ENCODE assay signal across 17 cellular contexts in the genomic region with DNA sequence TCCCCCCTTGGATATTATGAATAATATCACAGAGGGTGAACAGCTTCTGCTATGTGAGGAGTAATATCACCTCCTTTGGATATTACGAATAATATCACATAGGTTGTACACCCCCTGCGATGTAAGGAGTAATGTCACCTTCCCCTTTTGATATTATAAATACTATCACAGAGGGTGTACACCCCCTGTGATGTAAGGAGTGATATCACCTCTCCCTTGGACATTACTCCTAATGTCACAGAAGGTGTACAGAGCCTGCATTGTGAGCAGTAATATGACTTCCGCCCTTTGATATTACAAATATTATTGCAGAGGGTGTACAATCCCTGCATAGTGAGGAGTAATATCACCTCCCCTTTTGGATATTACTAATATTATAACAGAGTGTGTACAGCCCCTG. TPM values are rescaled to one million over a fixed set of nuclear protein-coding genes. Genes with fewer than 3 reads are reported as not detected.
A peak's percentile ranks its signal among the peaks of the same experiment; 100 is the strongest.
DNase-seq lines count a peak whose midpoint lies in the region; ATAC-seq, FAIRE-seq and TF ChIP-seq lines count a peak whose summit lies in the region.
"Had no signal": no experiment of that assay in that cellular context is flagged by ENCODE, and none has a peak within 500 bp of the region (broad histone marks: within the 10 kb centered on the region; RNA-seq: fewer than 3 reads in every experiment).

No MANE protein-coding gene starts in this region.

- CTCF ChIA-PET in activated CD8-positive, alpha-beta T cell treated with anti-CD3 and anti-CD28 coated beads, Interleukin-2, amount 10 ng/mL, durations not matched to agents 7 days and 5 days (lab: Charles Lee) = no interaction called here
- CTCF ChIA-PET in GM12878 (lab: Yijun Ruan, JAX) = no interaction called here

- ATAC-seq in activated T-cell treated with anti-CD3 and anti-CD28 coated beads, Interleukin-2, amount 50 U/mL, for 72 hours (replicated peaks in 1 of 2) = peak; percentile 26 to 31
- peak; percentile 31 for ATAC-seq in activated CD8-positive, alpha-beta T cell treated with anti-CD3 and anti-CD28 coated beads, Interleukin-2, amount 10 ng/mL, durations not matched to agents 7 days and 5 days
- no peak for ATAC-seq in GM12878
- ATAC-seq in HG03025 (IDR thresholded peaks at IDR 0.05; ENCODE audit: low FRiP score, unreplicated experiment) = no peak

- DNase-seq in activated T-cell treated with anti-CD3 and anti-CD28 coated beads, Interleukin-2, amount 50 U/mL, for 72 hours = no peak
- DNase-seq in activated T-cell treated with anti-CD3 and anti-CD28 coated beads, Interleukin-2, amount 50 U/mL, for 24 hours = no peak
- DNase-seq in activated CD8-positive, alpha-beta T cell treated with anti-CD3 and anti-CD28 coated beads, Interleukin-2, amount 10 ng/mL, durations not matched to agents 7 days and 5 days = no peak
- no peak for DNase-seq in GM12878 (ENCODE audit: low read depth, low spot score)
- DNase-seq in urothelium cell line (ENCODE audit: low spot score) = no peak
- DNase-seq in right atrium auricular region (ENCODE audit: low spot score) = no peak
- DNase-seq: C1 segment of cervical spinal cord; Calu3; CD4-positive, alpha-beta T cell; DMS 273 treated with DMSO at 0.1 percent for 48 hours; GOT3 had no signal

- 81% methylated on average over 3 of the region's 3 CpGs for WGBS in GM12878 (ENCODE audit: insufficient coverage, insufficient replicate concordance, low lambda C conversion rate, missing lambda C conversion rate)

- H3K27me3 ChIP-seq in GM12878 (replicated peaks in 1 of 2; ENCODE audit: control insufficient read depth in 2 of 2, insufficient read depth in 2 of 2, low read length in 1 of 2) = no peaks in the 10 kb centered on the region
- H3K27me3 ChIP-seq in right atrium auricular region = no peaks in the 10 kb centered on the region

- POLR2A ChIA-PET in activated CD8-positive, alpha-beta T cell treated with anti-CD3 and anti-CD28 coated beads, Interleukin-2, amount 10 ng/mL, durations not matched to agents 7 days and 5 days (lab: Charles Lee) = no interaction called here
- POLR2A ChIA-PET in GM12878 (lab: Charles Lee) = no interaction called here

- no peak for TF ChIP-seq EP300 in GM12878 (IDR thresholded peaks at IDR 0.05; ENCODE audit: borderline replicate concordance in 1 of 2, control insufficient read depth in 1 of 2, low read depth in 2 of 2, low read length in 2 of 2)

- no peak overlapping the region for H3K4me2 ChIP-seq in GM12878 (ENCODE audit: control insufficient read depth, insufficient read depth)

- SMC1A ChIA-PET in GM12878 (lab: Charles Lee; ENCODE audit: uncharacterized antibody, unreplicated experiment) = no interaction called here

- intact Hi-C loops in GM12878 (cut with micrococcal nuclease; ENCODE audit: unreplicated experiment) = no loop called here

- H3K36me3 ChIP-seq in GM12878 (ENCODE audit: control insufficient read depth in 2 of 2, insufficient read depth in 2 of 2, low read length in 1 of 2) (no peaks in the 10 kb centered on the region), right atrium auricular region (no peaks in the 10 kb centered on the region)
- H3K36me3 ChIP-seq: HAP-1 had no signal

- no peaks in the 10 kb centered on the region for H3K4me1 Mint-ChIP-seq in activated T-cell treated with anti-CD3 and anti-CD28 coated beads, Interleukin-2, amount 50 U/mL, for 72 hours (ENCODE audit: low read depth)
- no peaks in the 10 kb centered on the region for H3K4me1 Mint-ChIP-seq in activated T-cell treated with anti-CD3 and anti-CD28 coated beads, Interleukin-2, amount 50 U/mL, for 24 hours (ENCODE audit: low read depth)
- H3K4me1 Mint-ChIP-seq in activated CD8-positive, alpha-beta T cell treated with anti-CD3 and anti-CD28 coated beads, Interleukin-2, amount 10 ng/mL, durations not matched to agents 7 days and 5 days (ENCODE audit: low read depth) = no peaks in the 10 kb centered on the region
- H3K4me1 Mint-ChIP-seq: B cell had no signal

- no peak for TF ChIP-seq RAD21 in GM12878 (IDR thresholded peaks at IDR 0.05; ENCODE audit: insufficient read depth, low read depth, low read length)

- BruUV-seq in GM12878 (replicated peaks; lab: Mats Ljungman, UMichigan) = no TSS peak

- no peaks in the 10 kb centered on the region for H3K27me3 Mint-ChIP-seq in activated T-cell treated with anti-CD3 and anti-CD28 coated beads, Interleukin-2, amount 50 U/mL, for 72 hours (ENCODE audit: low read depth)
- no peaks in the 10 kb centered on the region for H3K27me3 Mint-ChIP-seq in activated T-cell treated with anti-CD3 and anti-CD28 coated beads, Interleukin-2, amount 50 U/mL, for 24 hours
- no peaks in the 10 kb centered on the region for H3K27me3 Mint-ChIP-seq in activated CD8-positive, alpha-beta T cell treated with anti-CD3 and anti-CD28 coated beads, Interleukin-2, amount 10 ng/mL, durations not matched to agents 7 days and 5 days (ENCODE audit: low read depth)

- H3K9ac ChIP-seq in GM12878 (ENCODE audit: control insufficient read depth, insufficient read depth, low read length) = no peak overlapping the region

- H3K9me3 ChIP-seq in GM12878 (replicated peaks; ENCODE audit: control insufficient read depth, insufficient read depth, low read length) = no peaks in the 10 kb centered on the region
- H3K9me3 ChIP-seq in right atrium auricular region = no peaks in the 10 kb centered on the region
- H3K9me3 ChIP-seq: HAP-1 had no signal

- FAIRE-seq in GM12878 (lab: Jason Lieb, UNC) = no peak
- FAIRE-seq in urothelium cell line (lab: Jason Lieb, UNC) = peak; percentile 9
- FAIRE-seq: A204.1, GM12891 had no signal

- no peak overlapping the region for H3K27ac Mint-ChIP-seq in activated T-cell treated with anti-CD3 and anti-CD28 coated beads, Interleukin-2, amount 50 U/mL, for 72 hours
- no peak overlapping the region for H3K27ac Mint-ChIP-seq in activated T-cell treated with anti-CD3 and anti-CD28 coated beads, Interleukin-2, amount 50 U/mL, for 24 hours
- no peak overlapping the region for H3K27ac Mint-ChIP-seq in activated CD8-positive, alpha-beta T cell treated with anti-CD3 and anti-CD28 coated beads, Interleukin-2, amount 10 ng/mL, durations not matched to agents 7 days and 5 days
- H3K27ac Mint-ChIP-seq: B cell; CD4-positive, alpha-beta T cell had no signal

- RAD21 ChIA-PET in GM12878 (lab: Charles Lee; ENCODE audit: unreplicated experiment) = no interaction called here

- H3K36me3 Mint-ChIP-seq in activated T-cell treated with anti-CD3 and anti-CD28 coated beads, Interleukin-2, amount 50 U/mL, for 72 hours (ENCODE audit: insufficient read depth in 2 of 2) = no peaks in the 10 kb centered on the region
- no peaks in the 10 kb centered on the region for H3K36me3 Mint-ChIP-seq in activated T-cell treated with anti-CD3 and anti-CD28 coated beads, Interleukin-2, amount 50 U/mL, for 24 hours (ENCODE audit: low read depth)
- no peaks in the 10 kb centered on the region for H3K36me3 Mint-ChIP-seq in activated CD8-positive, alpha-beta T cell treated with anti-CD3 and anti-CD28 coated beads, Interleukin-2, amount 10 ng/mL, durations not matched to agents 7 days and 5 days (ENCODE audit: low read depth)

- H3K27ac ChIP-seq in GM12878 (ENCODE audit: control insufficient read depth, insufficient read depth) (no peak overlapping the region), right atrium auricular region (no peak overlapping the region)

- TF ChIP-seq POLR2A in GM12878 (IDR thresholded peaks at IDR 0.05; ENCODE audit: low read depth, low read length) = no peak

- in situ Hi-C loops in GM12878 (cut with MboI) = no loop called here

- H3K4me1 ChIP-seq in GM12878 (ENCODE audit: control insufficient read depth, insufficient read depth, low read length) = no peaks in the 10 kb centered on the region
- H3K4me1 ChIP-seq in right atrium auricular region = no peaks in the 10 kb centered on the region
- H3K4me1 ChIP-seq: HAP-1 had no signal

- H2AFZ ChIP-seq in GM12878 (ENCODE audit: control insufficient read depth, low read depth, low read length) = no peak overlapping the region

- H3K79me2 ChIP-seq in GM12878 (ENCODE audit: control insufficient read depth, insufficient read depth, low read length) = no peaks in the 10 kb centered on the region

- H3K4me3 Mint-ChIP-seq in activated T-cell treated with anti-CD3 and anti-CD28 coated beads, Interleukin-2, amount 50 U/mL, for 72 hours = no peak overlapping the region
- H3K4me3 Mint-ChIP-seq in activated T-cell treated with anti-CD3 and anti-CD28 coated beads, Interleukin-2, amount 50 U/mL, for 24 hours = no peak overlapping the region
- H3K4me3 Mint-ChIP-seq in activated CD8-positive, alpha-beta T cell treated with anti-CD3 and anti-CD28 coated beads, Interleukin-2, amount 10 ng/mL, durations not matched to agents 7 days and 5 days = no peak overlapping the region
- H3K4me3 Mint-ChIP-seq: B cell; CD4-positive, alpha-beta T cell had no signal

- TF ChIP-seq CTCF in GM12878 (IDR thresholded peaks at IDR 0.05 in 2 of 3, conservative IDR thresholded peaks at IDR 0.05 in 1 of 3; ENCODE audit: control insufficient read depth in 2 of 3, extremely low read depth in 1 of 3, insufficient read depth in 1 of 3, low read depth in 3 of 3, low read length in 3 of 3) (no peak), right atrium auricular region (IDR thresholded peaks at IDR 0.05) (no peak)

- no peak overlapping the region for H3K4me3 ChIP-seq in GM12878
- no peak overlapping the region for H3K4me3 ChIP-seq in right atrium auricular region
- H3K4me3 ChIP-seq: HAP-1 had no signal

- H4K20me1 ChIP-seq in GM12878 (ENCODE audit: control insufficient read depth, insufficient read depth) = no peaks in the 10 kb centered on the region

- no peaks in the 10 kb centered on the region for H3K9me3 Mint-ChIP-seq in activated T-cell treated with anti-CD3 and anti-CD28 coated beads, Interleukin-2, amount 50 U/mL, for 72 hours
- H3K9me3 Mint-ChIP-seq in activated T-cell treated with anti-CD3 and anti-CD28 coated beads, Interleukin-2, amount 50 U/mL, for 24 hours = no peaks in the 10 kb centered on the region
- H3K9me3 Mint-ChIP-seq in activated CD8-positive, alpha-beta T cell treated with anti-CD3 and anti-CD28 coated beads, Interleukin-2, amount 10 ng/mL, durations not matched to agents 7 days and 5 days (ENCODE audit: insufficient read depth) = no peaks in the 10 kb centered on the region
- H3K9me3 Mint-ChIP-seq: CD4-positive, alpha-beta T cell had no signal

RNA-seq across cellular contexts. Expression of gene TMEM225B, which starts 9.2 kb away (rescaled TPM):
- total RNA-seq in activated T-cell treated with anti-CD3 and anti-CD28 coated beads, Interleukin-2, amount 50 U/mL, for 72 hours = 1 to 10 TPM; 2.5 to 4.3 TPM
- 1 to 10 TPM; 1.2 to 1.4 TPM for total RNA-seq in activated CD8-positive, alpha-beta T cell treated with anti-CD3 and anti-CD28 coated beads, Interleukin-2, amount 10 ng/mL, durations not matched to agents 7 days and 5 days
- 1.1 and 1.9 TPM in 2 replicates for total RNA-seq in GM12878 (2013; cell fraction: nucleolus; rRNA removed)
- total RNA-seq in GM12878 (2014; rRNA removed) = 0.60 and 0.62 TPM in 2 replicates
- 0.23 and 0.31 TPM in 2 replicates for total RNA-seq in GM12878 (2014; rRNA removed; fragmentation: Illumina TruSeq; extraction: Trizol)
- 0.26 and 0.45 TPM in 2 replicates for total RNA-seq in GM12878 (2021)
- polyA plus RNA-seq in GM12878 (2011; ENCODE audit: low read depth) = 0.60 TPM
- polyA plus RNA-seq in GM12878 (2011; rRNA removed) = 1.4 and 1.9 TPM in 2 replicates
- 1.3 TPM in 2 replicates for polyA plus RNA-seq in GM12878 (2011; cell fraction: cytosol; rRNA removed)
- 2.0 and 5.1 TPM in 2 replicates for polyA plus RNA-seq in GM12878 (2011; cell fraction: nucleus; rRNA removed)
- 0.62 and 0.68 TPM in 2 replicates for polyA plus RNA-seq in GM12878 (2012)
- 0.22 TPM in 1 of 2 replicates, not detected in the other for polyA plus RNA-seq in GM12878 (2014; fragmentation: Illumina TruSeq; extraction: Trizol)
- polyA plus RNA-seq in GM12878 (2014; fragmentation: Nextera tagmentation; extraction: Ambion mirVana) = under 1 TPM; 0.31 to 0.55 TPM
- polyA plus RNA-seq in GM12878 (2014; rRNA removed) = 0.11 and 0.85 TPM in 2 replicates
- polyA plus RNA-seq in GM12878 (2016; fragmentation: Nextera tagmentation; extraction: Ambion mirVana) = under 1 TPM; 0.27 to 0.55 TPM
- polyA minus RNA-seq in GM12878 (2011; rRNA and poly(A)+ RNA removed) = 0.67 and 1.4 TPM in 2 replicates
- polyA minus RNA-seq in GM12878 (2011; cell fraction: cytosol; rRNA and poly(A)+ RNA removed) = not detected in 2 replicates
- polyA minus RNA-seq in GM12878 (2011; cell fraction: nucleus; rRNA and poly(A)+ RNA removed) = 0.36 TPM in 1 of 2 replicates, not detected in the other
- total RNA-seq in right atrium auricular region = not detected
- total RNA-seq: Calu3, HT1080 had no signal

RNA-seq across cellular contexts. Expression of gene ZSCAN25, which starts 27.9 kb away (rescaled TPM):
- 10 to 100 TPM; 32.4 to 35.6 TPM for total RNA-seq in activated T-cell treated with anti-CD3 and anti-CD28 coated beads, Interleukin-2, amount 50 U/mL, for 72 hours
- 10 to 100 TPM; 34.8 to 36.3 TPM for total RNA-seq in activated CD8-positive, alpha-beta T cell treated with anti-CD3 and anti-CD28 coated beads, Interleukin-2, amount 10 ng/mL, durations not matched to agents 7 days and 5 days
- 50.8 and 54.7 TPM in 2 replicates for total RNA-seq in GM12878 (2013; cell fraction: nucleolus; rRNA removed)
- total RNA-seq in GM12878 (2014; rRNA removed) = 11.1 and 11.4 TPM in 2 replicates
- total RNA-seq in GM12878 (2014; rRNA removed; fragmentation: Illumina TruSeq; extraction: Trizol) = 8.0 and 8.3 TPM in 2 replicates
- total RNA-seq in GM12878 (2021) = 11.4 and 14.5 TPM in 2 replicates
- polyA plus RNA-seq in GM12878 (2011; ENCODE audit: low read depth) = 4.1 TPM
- 14.9 and 15.6 TPM in 2 replicates for polyA plus RNA-seq in GM12878 (2011; rRNA removed)
- polyA plus RNA-seq in GM12878 (2011; cell fraction: cytosol; rRNA removed) = 14.0 and 15.4 TPM in 2 replicates
- polyA plus RNA-seq in GM12878 (2011; cell fraction: nucleus; rRNA removed) = 22.0 and 25.2 TPM in 2 replicates
- polyA plus RNA-seq in GM12878 (2012) = 5.0 and 6.6 TPM in 2 replicates
- 4.7 and 6.4 TPM in 2 replicates for polyA plus RNA-seq in GM12878 (2014; fragmentation: Illumina TruSeq; extraction: Trizol)
- under 1 TPM; 0.79 to 0.98 TPM for polyA plus RNA-seq in GM12878 (2014; fragmentation: Nextera tagmentation; extraction: Ambion mirVana)
- 8.8 and 9.5 TPM in 2 replicates for polyA plus RNA-seq in GM12878 (2014; rRNA removed)
- 10 to 100 TPM in 1 of 2 experiments, 1 to 10 TPM in 1; 9.8 to 10.1 TPM for polyA plus RNA-seq in GM12878 (2016; fragmentation: Nextera tagmentation; extraction: Ambion mirVana)
- polyA minus RNA-seq in GM12878 (2011; rRNA and poly(A)+ RNA removed) = 36.6 and 51.0 TPM in 2 replicates
- 5.3 and 6.4 TPM in 2 replicates for polyA minus RNA-seq in GM12878 (2011; cell fraction: cytosol; rRNA and poly(A)+ RNA removed)
- 29.3 and 56.6 TPM in 2 replicates for polyA minus RNA-seq in GM12878 (2011; cell fraction: nucleus; rRNA and poly(A)+ RNA removed)
- total RNA-seq in right atrium auricular region = 1 to 10 TPM; 6.0 to 6.1 TPM

RNA-seq across cellular contexts. Expression of gene ZNF655, which starts 30.4 kb away (rescaled TPM):
- 10 to 100 TPM; 87.8 to 94.1 TPM for total RNA-seq in activated T-cell treated with anti-CD3 and anti-CD28 coated beads, Interleukin-2, amount 50 U/mL, for 72 hours
- 100 to 1,000 TPM; 101 to 108 TPM for total RNA-seq in activated CD8-positive, alpha-beta T cell treated with anti-CD3 and anti-CD28 coated beads, Interleukin-2, amount 10 ng/mL, durations not matched to agents 7 days and 5 days
- 323 and 325 TPM in 2 replicates for total RNA-seq in GM12878 (2013; cell fraction: nucleolus; rRNA removed)
- total RNA-seq in GM12878 (2014; rRNA removed) (54.3 and 57.2 TPM in 2 replicates), GM12878 (2014; rRNA removed; fragmentation: Illumina TruSeq; extraction: Trizol) (52.9 and 54.2 TPM in 2 replicates), GM12878 (2021) (43.7 and 43.8 TPM in 2 replicates), right atrium auricular region (10 to 100 TPM; 36.2 to 41.9 TPM)
- polyA plus RNA-seq in GM12878 (2011; ENCODE audit: low read depth) = 24.4 TPM
- polyA plus RNA-seq in GM12878 (2011; rRNA removed) (107 and 133 TPM in 2 replicates), GM12878 (2014; fragmentation: Illumina TruSeq; extraction: Trizol) (61.2 and 80.1 TPM in 2 replicates), GM12878 (2014; fragmentation: Nextera tagmentation; extraction: Ambion mirVana) (10 to 100 TPM; 14.5 to 21.4 TPM), GM12878 (2014; rRNA removed) (75.1 and 76.0 TPM in 2 replicates), GM12878 (2016; fragmentation: Nextera tagmentation; extraction: Ambion mirVana) (10 to 100 TPM; 52.1 to 52.7 TPM)
- 71.5 and 86.9 TPM in 2 replicates for polyA plus RNA-seq in GM12878 (2011; cell fraction: cytosol; rRNA removed)
- polyA plus RNA-seq in GM12878 (2011; cell fraction: nucleus; rRNA removed) = 173 and 184 TPM in 2 replicates
- 34.9 and 40.6 TPM in 2 replicates for polyA plus RNA-seq in GM12878 (2012)
- 76.9 and 90.5 TPM in 2 replicates for polyA minus RNA-seq in GM12878 (2011; rRNA and poly(A)+ RNA removed)
- 22.1 and 28.3 TPM in 2 replicates for polyA minus RNA-seq in GM12878 (2011; cell fraction: cytosol; rRNA and poly(A)+ RNA removed)
- polyA minus RNA-seq in GM12878 (2011; cell fraction: nucleus; rRNA and poly(A)+ RNA removed) = 73.3 and 96.1 TPM in 2 replicates
- total RNA-seq: Calu3 had no signal

RNA-seq across cellular contexts. Expression of gene FAM200A, which starts 37.0 kb away (rescaled TPM):
- 1 to 10 TPM; 4.7 to 7.1 TPM for total RNA-seq in activated T-cell treated with anti-CD3 and anti-CD28 coated beads, Interleukin-2, amount 50 U/mL, for 72 hours
- 1 to 10 TPM; 5.1 to 5.4 TPM for total RNA-seq in activated CD8-positive, alpha-beta T cell treated with anti-CD3 and anti-CD28 coated beads, Interleukin-2, amount 10 ng/mL, durations not matched to agents 7 days and 5 days
- total RNA-seq in GM12878 (2013; cell fraction: nucleolus; rRNA removed) = 14.0 and 14.3 TPM in 2 replicates
- total RNA-seq in GM12878 (2014; rRNA removed) (5.6 and 7.6 TPM in 2 replicates), GM12878 (2014; rRNA removed; fragmentation: Illumina TruSeq; extraction: Trizol) (7.6 and 8.0 TPM in 2 replicates), GM12878 (2021) (4.0 and 4.1 TPM in 2 replicates), right atrium auricular region (1 to 10 TPM; 4.6 to 5.0 TPM)
- polyA plus RNA-seq in GM12878 (2011; ENCODE audit: low read depth) = 1.8 TPM
- polyA plus RNA-seq in GM12878 (2011; rRNA removed) (7.6 and 11.4 TPM in 2 replicates), GM12878 (2014; fragmentation: Illumina TruSeq; extraction: Trizol) (7.4 and 9.6 TPM in 2 replicates), GM12878 (2014; fragmentation: Nextera tagmentation; extraction: Ambion mirVana) (1 to 10 TPM; 2.7 to 3.1 TPM), GM12878 (2014; rRNA removed) (4.8 and 6.4 TPM in 2 replicates), GM12878 (2016; fragmentation: Nextera tagmentation; extraction: Ambion mirVana) (1 to 10 TPM; 6.6 to 9.0 TPM)
- 3.9 and 4.2 TPM in 2 replicates for polyA plus RNA-seq in GM12878 (2011; cell fraction: cytosol; rRNA removed)
- polyA plus RNA-seq in GM12878 (2011; cell fraction: nucleus; rRNA removed) = 2.1 and 2.4 TPM in 2 replicates
- polyA plus RNA-seq in GM12878 (2012) = 2.3 and 4.2 TPM in 2 replicates
- 2.7 and 3.1 TPM in 2 replicates for polyA minus RNA-seq in GM12878 (2011; rRNA and poly(A)+ RNA removed)
- 2.5 TPM in 2 replicates for polyA minus RNA-seq in GM12878 (2011; cell fraction: cytosol; rRNA and poly(A)+ RNA removed)
- 3.7 and 5.5 TPM in 2 replicates for polyA minus RNA-seq in GM12878 (2011; cell fraction: nucleus; rRNA and poly(A)+ RNA removed)

Comparison
In these comparisons a context has a peak if more than half of its experiments do, and no peak if none do; other contexts are left out.
1. ATAC-seq: peak in activated T-cell treated with anti-CD3 and anti-CD28 coated beads, Interleukin-2, amount 50 U/mL, for 72 hours (2 of 2) and activated CD8-positive, alpha-beta T cell treated with anti-CD3 and anti-CD28 coated beads, Interleukin-2, amount 10 ng/mL, durations not matched to agents 7 days and 5 days (single experiment); none in GM12878 (single experiment) and HG03025 (single experiment).